ENCODE assay signal across 9 cellular contexts in genomic region chr17:42518046-42518754, GRCh38. TPM values are rescaled to one million over a fixed set of nuclear protein-coding genes. Genes with fewer than 3 reads are reported as not detected.
DNase-seq lines count a peak whose midpoint lies in the region; ATAC-seq and TF ChIP-seq lines count a peak whose summit lies in the region.
"Had no signal": no experiment of that assay in that cellular context is flagged by ENCODE, and none has a peak within 500 bp of the region (broad histone marks: within the 10 kb centered on the region; RNA-seq: fewer than 3 reads in every experiment).

No MANE protein-coding gene starts in this region.

- no peaks in the 10 kb centered on the region for H3K27me3 ChIP-seq in BLaER1

- POLR2A ChIA-PET in T-cell (lab: Charles Lee): no interaction called here

- H3K27me3 Mint-ChIP-seq in T-cell: no peaks in the 10 kb centered on the region
- no peaks in the 10 kb centered on the region for H3K27me3 Mint-ChIP-seq in T-helper 17 cell
- H3K27me3 Mint-ChIP-seq: activated naive CD8-positive, alpha-beta T cell had no signal

- no peaks in the 10 kb centered on the region for H4K20me1 ChIP-seq in BLaER1

- H3K27ac Mint-ChIP-seq in T-cell (no peak overlapping the region), T-helper 17 cell (no peak overlapping the region)
- H3K27ac Mint-ChIP-seq: activated naive CD8-positive, alpha-beta T cell had no signal

- H3K36me3 Mint-ChIP-seq in T-cell: peaks cover 16% of the 10 kb centered on the region
- H3K36me3 Mint-ChIP-seq in T-helper 17 cell (ENCODE audit: low read depth): peaks cover 3% of the 10 kb centered on the region

- H3K9ac ChIP-seq in BLaER1: peak overlapping the region; percentile 30; the same call in 1 of the 2 replicates

- no peak overlapping the region for H3K27ac ChIP-seq in BLaER1

- TF ChIP-seq CTCF in epithelial cell of esophagus (IDR thresholded peaks at IDR 0.05; ENCODE audit: insufficient read depth, low read depth, low read length, missing control alignments): no peak

- H3K4me3 Mint-ChIP-seq in T-cell: no peak overlapping the region
- no peak overlapping the region for H3K4me3 Mint-ChIP-seq in T-helper 17 cell
- H3K4me3 Mint-ChIP-seq: activated naive CD8-positive, alpha-beta T cell had no signal

- H3K9me3 ChIP-seq in BLaER1 (no peaks in the 10 kb centered on the region), T-helper 17 cell (ENCODE audit: control insufficient read depth, low read length, poor library complexity, severe bottlenecking) (no peaks in the 10 kb centered on the region)

- H3K36me3 ChIP-seq in BLaER1: no peaks in the 10 kb centered on the region

- H3K4me1 Mint-ChIP-seq in T-cell (peaks cover 5% of the 10 kb centered on the region in 3 donors), T-helper 17 cell (peaks cover 4% of the 10 kb centered on the region)

- H3K4me2 ChIP-seq in BLaER1: peak overlapping the region; percentile 58

- H3K9me3 Mint-ChIP-seq in T-cell: no peaks in the 10 kb centered on the region

- H3K4me3 ChIP-seq in BLaER1 (no peak overlapping the region), epithelial cell of esophagus (ENCODE audit: low read length) (no peak overlapping the region)

- DNase-seq in NCI-H82 treated with DMSO at 0.1 percent for 48 hours (lab: John Stamatoyannopoulos, UW; ENCODE audit: unreplicated experiment): peak; percentile 22
- DNase-seq in epithelial cell of esophagus (ENCODE audit: low read depth): peak; percentile 93
- DNase-seq in myocyte (ENCODE audit: low read depth): peak; percentile 96
- DNase-seq in activated T-cell treated with anti-CD3 and anti-CD28 coated beads, Interleukin-2, amount 50 U/mL, for 1 hour: no peak
- no peak for DNase-seq in T-cell
- DNase-seq in T-helper 17 cell: no peak

- ATAC-seq in T-cell (replicated peaks in 1 of 4) (no peak), HG03175 (IDR thresholded peaks at IDR 0.05; ENCODE audit: unreplicated experiment) (no peak), T-helper 17 cell (no peak)

- CTCF ChIA-PET in T-cell (lab: Charles Lee): interaction anchor here (0.6 to 1.0 kb wide), 5 partner anchors 12 to 195 kb away, joined by 3 to 5 read pairs (median 3); no protein-coding TSS in a partner anchor

- H3K4me1 ChIP-seq in BLaER1: peaks cover 33% of the 10 kb centered on the region

RNA-seq across cellular contexts. Expression of gene NAGLU, which starts 17.8 kb away (rescaled TPM):
- total RNA-seq in myocyte (94.1 and 98.8 TPM in 2 replicates), T-cell (10 to 100 TPM; 13.2 to 35.1 (median 28.8) TPM), T-helper 17 cell (10 to 100 TPM; 12.5 to 13.2 TPM)
- polyA plus RNA-seq in myocyte (2012): 71.7 TPM

RNA-seq across cellular contexts. Expression of gene HSD17B1, which starts 34.5 kb away (rescaled TPM):
- total RNA-seq in myocyte (0.56 and 0.88 TPM in 2 replicates), T-cell (1 to 10 TPM; 1.2 to 2.2 (median 1.4) TPM), T-helper 17 cell (1 to 10 TPM in 1 of 2 donors, under 1 TPM in 1; 0.90 to 1.2 TPM)
- 4.6 TPM for polyA plus RNA-seq in myocyte (2012)

RNA-seq across cellular contexts. Expression of gene COASY, which starts 43.7 kb away (rescaled TPM):
- total RNA-seq in myocyte: 23.7 and 24.4 TPM in 2 replicates
- 61.8 TPM for polyA plus RNA-seq in myocyte (2012)
- total RNA-seq in T-cell: 10 to 100 TPM; 43.2 to 79.0 (median 74.9) TPM
- 10 to 100 TPM; 39.1 to 49.4 TPM for total RNA-seq in T-helper 17 cell

RNA-seq across cellular contexts. Expression of gene MLX, which starts 48.7 kb away (rescaled TPM):
- total RNA-seq in myocyte (41.1 and 47.1 TPM in 2 replicates), T-cell (10 to 100 TPM; 31.4 to 68.9 (median 61.2) TPM), T-helper 17 cell (10 to 100 TPM; 33.1 to 36.1 TPM)
- polyA plus RNA-seq in myocyte (2012): 50.8 TPM

RNA-seq across cellular contexts. Expression of gene PSMC3IP, which starts 59.3 kb away (rescaled TPM):
- total RNA-seq in myocyte (1.2 and 2.3 TPM in 2 replicates), T-cell (1 to 10 TPM; 2.2 to 4.3 (median 3.2) TPM), T-helper 17 cell (1 to 10 TPM; 2.4 to 2.6 TPM)
- polyA plus RNA-seq in myocyte (2012): 5.0 TPM

Comparison
In these comparisons a context has a peak if more than half of its experiments do, and no peak if none do; other contexts are left out.
1. DNase-seq: peak in NCI-H82 treated with DMSO at 0.1 percent for 48 hours (single experiment), epithelial cell of esophagus (single experiment) and myocyte (single experiment); none in activated T-cell treated with anti-CD3 and anti-CD28 coated beads, Interleukin-2, amount 50 U/mL, for 1 hour (single experiment), T-cell (0 of 34) and T-helper 17 cell (0 of 3).